ENCODE assay signal across 11 cellular contexts in the genomic region with DNA sequence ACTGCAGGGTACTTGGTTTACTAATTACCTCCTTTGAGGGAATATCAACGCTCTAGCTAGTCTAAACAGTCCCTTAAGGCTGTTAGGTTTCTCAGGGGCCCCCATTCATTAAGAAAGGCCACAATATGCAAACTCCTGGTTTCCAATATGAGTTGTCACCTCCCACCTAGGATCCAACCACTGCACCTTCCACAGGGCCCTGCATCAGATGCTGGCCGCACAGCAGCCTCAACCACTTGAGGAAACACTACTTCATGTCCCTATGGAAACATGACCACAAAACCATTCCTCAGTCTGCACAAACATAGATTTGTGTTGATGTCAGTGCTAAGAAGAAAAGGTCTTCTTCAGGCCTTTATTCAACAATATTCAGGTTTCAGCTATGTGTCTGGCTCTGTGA. TPM values are rescaled to one million over a fixed set of nuclear protein-coding genes. Genes with fewer than 3 reads are reported as not detected.
DNase-seq lines count a peak whose midpoint lies in the region; ATAC-seq, FAIRE-seq and TF ChIP-seq lines count a peak whose summit lies in the region.
"Had no signal": no experiment of that assay in that cellular context is flagged by ENCODE, and none has a peak within 500 bp of the region (broad histone marks: within the 10 kb centered on the region; RNA-seq: fewer than 3 reads in every experiment).

No MANE protein-coding gene starts in this region.

- H3K4me3 Mint-ChIP-seq in HFFc6: no peak overlapping the region

- H3K4me1 Mint-ChIP-seq in HFFc6 (ENCODE audit: low read depth): peaks cover 11% of the 10 kb centered on the region

- no peak for TF ChIP-seq CTCF in HFFc6 (IDR thresholded peaks at IDR 0.05)

- no peak for ATAC-seq in GM18519 (IDR thresholded peaks at IDR 0.05; ENCODE audit: low FRiP score, unreplicated experiment)

- peak; percentile 28 for FAIRE-seq in GM19239 (lab: Jason Lieb, UNC)
- FAIRE-seq: GM12892 had no signal

- H3K36me3 Mint-ChIP-seq in HFFc6 (ENCODE audit: low read depth): no peaks in the 10 kb centered on the region

- DNase-seq in DMS79 treated with DMSO at 0.1 percent for 48 hours (lab: John Stamatoyannopoulos, UW): peak; percentile 55
- DNase-seq in GM19239 (ENCODE audit: insufficient read length, low spot score): no peak
- peak; percentile 8 for DNase-seq in NCI-H2107 (lab: John Stamatoyannopoulos, UW)
- peak; percentile 3 for DNase-seq in kidney tubule cell (ENCODE audit: low spot score)
- no peak for DNase-seq in activated effector memory CD4-positive, alpha-beta T cell treated with anti-CD3 and anti-CD28 coated beads, Interleukin-2, amount 50 U/mL, for 16 hours
- DNase-seq in HFFc6: no peak
- DNase-seq in T1000 (lab: John Stamatoyannopoulos, UW): no peak
- DNase-seq: anterior cingulate cortex, KBM-7 had no signal

- no peaks in the 10 kb centered on the region for H3K9me3 Mint-ChIP-seq in HFFc6

- no peak overlapping the region for H3K27ac Mint-ChIP-seq in HFFc6

- peaks cover 6% of the 10 kb centered on the region for H3K27me3 Mint-ChIP-seq in HFFc6 (ENCODE audit: insufficient read depth)

RNA-seq across cellular contexts. Expression of a gene that starts 40.9 kb away (rescaled TPM):
- total RNA-seq in HFFc6 (2021; fragmentation: NEBNext Ultra II Directional; extraction: Animal tissue kit (Norgen Biotek cat#: 25700)): 1 to 10 TPM in 1 of 6 experiments, under 1 TPM in 5; 0.31 to 1.1 (median 0.47) TPM

Comparison
In these comparisons a context has a peak if more than half of its experiments do, and no peak if none do; other contexts are left out.
1. DNase-seq: peak in DMS79 treated with DMSO at 0.1 percent for 48 hours (single experiment), NCI-H2107 (single experiment) and kidney tubule cell (single experiment); none in GM19239 (single experiment), activated effector memory CD4-positive, alpha-beta T cell treated with anti-CD3 and anti-CD28 coated beads, Interleukin-2, amount 50 U/mL, for 16 hours (single experiment), HFFc6 (single experiment) and T1000 (single experiment).